ENCODE assay signal across 1 cellular context in genomic region chr5:96203761-96204160, GRCh38.
TF ChIP-seq lines count a peak whose summit lies in the region.

No MANE protein-coding gene starts in this region.

TF ChIP-seq in H1, 55 proteins besides CTCF, POLR2A, EP300 and RAD21:
- TF ChIP-seq CHD7 (IDR thresholded peaks at IDR 0.05; ENCODE audit: insufficient replicate concordance, low read length), result no peak
- TF ChIP-seq CBX8 (IDR thresholded peaks at IDR 0.05; ENCODE audit: borderline replicate concordance, low read depth, low read length), result no peak
- TF ChIP-seq POLR2AphosphoS5 (IDR thresholded peaks at IDR 0.05; ENCODE audit: low read depth, low read length), result no peak
- TF ChIP-seq TBP (IDR thresholded peaks at IDR 0.05; ENCODE audit: low read depth, low read length), result no peak
- TF ChIP-seq CEBPB (IDR thresholded peaks at IDR 0.05; ENCODE audit: low read depth, low read length), result no peak
- no peak for TF ChIP-seq MAFK (IDR thresholded peaks at IDR 0.05; ENCODE audit: low read depth, low read length)
- TF ChIP-seq EGR1 (IDR thresholded peaks at IDR 0.05; ENCODE audit: borderline replicate concordance, low read depth, low read length), result no peak
- no peak for TF ChIP-seq NANOG (IDR thresholded peaks at IDR 0.05; ENCODE audit: insufficient read depth, low read depth, low read length, poor library complexity, severe bottlenecking)
- TF ChIP-seq ATF3 (IDR thresholded peaks at IDR 0.05; ENCODE audit: insufficient read depth, low read depth, low read length), result no peak
- no peak for TF ChIP-seq TEAD4 (IDR thresholded peaks at IDR 0.05; ENCODE audit: low read depth, low read length)
- no peak for TF ChIP-seq SIN3A (conservative IDR thresholded peaks at IDR 0.05 in 1 of 2, IDR thresholded peaks at IDR 0.05 in 1 of 2; ENCODE audit: low read depth in 1 of 2, low read length in 2 of 2)
- TF ChIP-seq CTBP2 (IDR thresholded peaks at IDR 0.05; ENCODE audit: borderline replicate concordance, insufficient read depth, insufficient read length, low read length), result no peak
- no peak for TF ChIP-seq NRF1 (IDR thresholded peaks at IDR 0.05; ENCODE audit: low read depth, low read length)
- TF ChIP-seq SP2 (IDR thresholded peaks at IDR 0.05; ENCODE audit: low read length), result no peak
- no peak for TF ChIP-seq SIRT6 (IDR thresholded peaks at IDR 0.05; ENCODE audit: low read length)
- no peak for TF ChIP-seq PHF8 (conservative IDR thresholded peaks at IDR 0.05; ENCODE audit: low read depth, low read length)
